In genomic region chr4:54176202-54176601, GRCh38 we compare ENCODE assay signal across 26 cellular contexts. TPM values are rescaled to one million over a fixed set of nuclear protein-coding genes. Genes with fewer than 3 reads are reported as not detected.
"Had no signal": no experiment of that assay in that cellular context is flagged by ENCODE, and none has a peak within 500 bp of the region (broad histone marks: within the 10 kb centered on the region; RNA-seq: fewer than 3 reads in every experiment).

No MANE protein-coding gene starts in this region.

- H3K27me3 ChIP-seq: neural progenitor cell, ovary, suprapubic skin, testis, tibial artery, transverse colon, upper lobe of right lung, uterus had no signal

- H3K4me3 ChIP-seq: neural progenitor cell, ovary, psoas muscle, skin epidermis, suprapubic skin, testis, tibial artery, transverse colon, upper lobe of right lung, uterus had no signal

- H3K4me1 ChIP-seq: neural progenitor cell, parathyroid adenoma, psoas muscle, suprapubic skin, tibial artery, transverse colon, upper lobe of right lung, uterus had no signal

- H3K36me3 ChIP-seq: neural progenitor cell, ovary, suprapubic skin, tibial artery, transverse colon, upper lobe of right lung, uterus had no signal

- H3K9me3 ChIP-seq: ovary, psoas muscle, suprapubic skin, testis, tibial artery, transverse colon, upper lobe of right lung, uterus had no signal

- ATAC-seq: naive thymus-derived CD4-positive, alpha-beta T cell; natural killer cell; psoas muscle; right cardiac atrium; sciatic nerve; stimulated activated memory B cell treated with anti-CD40 and anti-IgM and Interleukin-4, amounts not matched to agents 10 μg/mL and 1 μg/mL and 100 μg/mL, for 72 hours; stimulated activated naive CD8-positive, alpha-beta T cell treated with anti-CD3 and anti-CD28 coated beads, Interleukin-15, amount 100 ng/mL, for 72 hours; stimulated activated naive CD8-positive, alpha-beta T cell treated with anti-CD3 and anti-CD28 coated beads, Interleukin-15, Interleukin-2, amounts not matched to agents 100 U/mL and 50 U/mL, for 24 hours; upper lobe of right lung had no signal

- DNase-seq: naive thymus-derived CD4-positive, alpha-beta T cell; natural killer cell; occipital lobe; ovary; posterior cingulate gyrus; psoas muscle; right cardiac atrium; stimulated activated CD4-positive, alpha-beta T cell treated with anti-CD3 and anti-CD28 coated beads, Interleukin-15, amount 100 ng/mL, for 24 hours; stimulated activated CD4-positive, alpha-beta T cell treated with anti-CD3 and anti-CD28 coated beads, Interleukin-2, amount 100 ng/mL, for 24 hours; stimulated activated CD4-positive, alpha-beta T cell treated with anti-CD3 and anti-CD28 coated beads, Interleukin-2, amount 100 ng/mL, for 48 hours; stimulated activated CD4-positive, alpha-beta T cell treated with anti-CD3 and anti-CD28 coated beads, Interleukin-4, amount 100 ng/mL, for 24 hours; stimulated activated naive CD4-positive, alpha-beta T cell; stimulated activated naive CD8-positive, alpha-beta T cell treated with anti-CD3 and anti-CD28 coated beads, Interleukin-15, amount 100 ng/mL, for 72 hours; stimulated activated naive CD8-positive, alpha-beta T cell treated with anti-CD3 and anti-CD28 coated beads, Interleukin-15, Interleukin-2, amounts not matched to agents 100 U/mL and 50 U/mL, for 24 hours; substantia nigra; testis; tibial artery; transverse colon; upper lobe of right lung; uterus had no signal

- H3K27ac ChIP-seq: neural progenitor cell, ovary, parathyroid adenoma, psoas muscle, skin epidermis, suprapubic skin, testis, tibial artery, transverse colon, upper lobe of right lung, uterus had no signal

- H3K9ac ChIP-seq: neural progenitor cell, parathyroid adenoma had no signal

RNA-seq across cellular contexts. Expression of gene PDGFRA, which starts 52.9 kb away (rescaled TPM):
- polyA plus RNA-seq: naive thymus-derived CD4-positive, alpha-beta T cell had no signal
